Comparison of ENCODE assay signal across 8 cellular contexts in genomic region chr1:109112652-109113285, GRCh38. TPM values are rescaled to one million over a fixed set of nuclear protein-coding genes. Genes with fewer than 3 reads are reported as not detected.
A peak's percentile ranks its signal among the peaks of the same experiment; 100 is the strongest.
DNase-seq lines count a peak whose midpoint lies in the region; ATAC-seq and TF ChIP-seq lines count a peak whose summit lies in the region.

No MANE protein-coding gene starts in this region.

- peaks cover 35 to 51% (median 49%) of the 10 kb centered on the region in 3 donors for H3K27me3 Mint-ChIP-seq in CD14-positive monocyte (ENCODE audit: low read depth in 3 of 3)

- H3K79me2 ChIP-seq in OCI-LY1 (ENCODE audit: insufficient read depth, low read length) = peaks cover 11% of the 10 kb centered on the region; the same call in 1 of the 2 replicates

- H3K27ac ChIP-seq in HUES6 (ENCODE audit: low read depth, low read length) = no peak overlapping the region
- H3K27ac ChIP-seq in OCI-LY1 (ENCODE audit: low read depth, low read length, poor library complexity, severe bottlenecking) = peak overlapping the region; percentile 8

- H3K4me3 Mint-ChIP-seq in CD14-positive monocyte = peak overlapping the region; percentile 77 to 92

- intact Hi-C loops in CD14-positive monocyte (cut with micrococcal nuclease) = loop anchor here (2.0 to 10.0 kb wide), 3 partner anchors 70 to 148 kb away; partner anchors contain the start of genes CLCC1 (in 2 of the 2) and WDR47 (in 2 of the 2)

- H3K4me1 Mint-ChIP-seq in CD14-positive monocyte = peaks cover 40% of the 10 kb centered on the region

- peak; percentile 92 for DNase-seq in CD14-positive monocyte (ENCODE audit: low spot score)
- DNase-seq in activated T-cell treated with anti-CD3 and anti-CD28 coated beads for 24 hours (ENCODE audit: low read depth) = peak; percentile 80
- peak; percentile 85 for DNase-seq in epithelial cell of esophagus (ENCODE audit: low read depth)
- DNase-seq in mucosa of gallbladder (ENCODE audit: low spot score) = peak; percentile 92
- peak; percentile 86 to 89 for DNase-seq in stimulated activated CD8-positive, alpha-beta memory T cell treated with anti-CD3 and anti-CD28 coated beads, Interleukin-2, amount 100 ng/mL, for 48 hours (ENCODE audit: low read depth in 2 of 2)

- peaks cover 3 to 14% of the 10 kb centered on the region in 2 donors for H3K36me3 Mint-ChIP-seq in CD14-positive monocyte

- no peak overlapping the region for H2AFZ ChIP-seq in OCI-LY1 (ENCODE audit: low read length)

- H3K9me3 ChIP-seq in HUES6 (ENCODE audit: control insufficient read depth, insufficient read depth, low read depth, low read length) (no peaks in the 10 kb centered on the region), OCI-LY1 (ENCODE audit: low read length) (no peaks in the 10 kb centered on the region)

- peaks cover 0 to 15% (median 6%) of the 10 kb centered on the region in 7 donors for H3K9me3 Mint-ChIP-seq in CD14-positive monocyte

- H3K4me1 ChIP-seq in HUES6 (ENCODE audit: control insufficient read depth, insufficient read depth, low read length) = no peaks in the 10 kb centered on the region; the same call in 1 of the 2 replicates
- peaks cover 53% of the 10 kb centered on the region for H3K4me1 ChIP-seq in OCI-LY1 (ENCODE audit: insufficient read depth, low read length, severe bottlenecking)

- H3K27ac Mint-ChIP-seq in CD14-positive monocyte = peak overlapping the region in 6 of 7 donors; percentile 30 to 88 (median 74)

- H3K4me3 ChIP-seq in HUES6 (ENCODE audit: low read depth, low read length) = peak overlapping the region; percentile 61
- H3K4me3 ChIP-seq in OCI-LY1 (ENCODE audit: low read depth, low read length, poor library complexity, severe bottlenecking) = peak overlapping the region; percentile 79
- no peak overlapping the region for H3K4me3 ChIP-seq in epithelial cell of esophagus (ENCODE audit: low read length)

- H3K36me3 ChIP-seq in HUES6 (ENCODE audit: control insufficient read depth, insufficient read depth, low read length) (no peaks in the 10 kb centered on the region), OCI-LY1 (ENCODE audit: insufficient read depth, low read length) (no peaks in the 10 kb centered on the region)

- H3K9me2 ChIP-seq in OCI-LY1 (ENCODE audit: low read depth, low read length) = no peaks in the 10 kb centered on the region

- H4K20me1 ChIP-seq in OCI-LY1 (ENCODE audit: insufficient read depth, low read length) = no peaks in the 10 kb centered on the region

- peak; percentile 60 for ATAC-seq in GM19452 (IDR thresholded peaks at IDR 0.05; ENCODE audit: unreplicated experiment)

- peak; percentile 98 for TF ChIP-seq CTCF in CD14-positive monocyte (IDR thresholded peaks at IDR 0.05)
- peak; percentile 94 for TF ChIP-seq CTCF in OCI-LY1 (IDR thresholded peaks at IDR 0.05; ENCODE audit: low read length)
- peak; percentile 94 for TF ChIP-seq CTCF in epithelial cell of esophagus (IDR thresholded peaks at IDR 0.05; ENCODE audit: insufficient read depth, low read depth, low read length, missing control alignments)

- peaks cover 67% of the 10 kb centered on the region for H3K27me3 ChIP-seq in HUES6 (ENCODE audit: control insufficient read depth, insufficient read depth, low read length)
- H3K27me3 ChIP-seq in OCI-LY1 (ENCODE audit: insufficient read depth, low read length) = no peaks in the 10 kb centered on the region

- H3F3A ChIP-seq in OCI-LY1 (ENCODE audit: insufficient read depth, low read length) = no peaks in the 10 kb centered on the region

- H3K9ac ChIP-seq in HUES6 (ENCODE audit: low read length) = no peak overlapping the region
- no peak overlapping the region; the same call in 1 of the 2 replicates for H3K9ac ChIP-seq in OCI-LY1 (ENCODE audit: low read length)

- H3K4me2 ChIP-seq in OCI-LY1 (ENCODE audit: low read length) = peak overlapping the region; percentile 84

RNA-seq across cellular contexts. Expression of gene ELAPOR1, which starts 1.1 kb away (rescaled TPM):
- polyA plus RNA-seq in CD14-positive monocyte = not detected
- total RNA-seq in mucosa of gallbladder = 127 TPM

RNA-seq across cellular contexts. Expression of gene TMEM167B, which starts 22.2 kb away (rescaled TPM):
- polyA plus RNA-seq in CD14-positive monocyte = 10 to 100 TPM; 43.3 to 50.8 TPM
- total RNA-seq in mucosa of gallbladder = 50.1 TPM

RNA-seq across cellular contexts. Expression of gene TAF13, which starts 37.0 kb away (rescaled TPM):
- 1 to 10 TPM; 1.2 to 5.2 TPM for polyA plus RNA-seq in CD14-positive monocyte
- total RNA-seq in mucosa of gallbladder = 41.3 TPM
